Comparison of ENCODE assay signal across 8 cellular contexts in the genomic region with DNA sequence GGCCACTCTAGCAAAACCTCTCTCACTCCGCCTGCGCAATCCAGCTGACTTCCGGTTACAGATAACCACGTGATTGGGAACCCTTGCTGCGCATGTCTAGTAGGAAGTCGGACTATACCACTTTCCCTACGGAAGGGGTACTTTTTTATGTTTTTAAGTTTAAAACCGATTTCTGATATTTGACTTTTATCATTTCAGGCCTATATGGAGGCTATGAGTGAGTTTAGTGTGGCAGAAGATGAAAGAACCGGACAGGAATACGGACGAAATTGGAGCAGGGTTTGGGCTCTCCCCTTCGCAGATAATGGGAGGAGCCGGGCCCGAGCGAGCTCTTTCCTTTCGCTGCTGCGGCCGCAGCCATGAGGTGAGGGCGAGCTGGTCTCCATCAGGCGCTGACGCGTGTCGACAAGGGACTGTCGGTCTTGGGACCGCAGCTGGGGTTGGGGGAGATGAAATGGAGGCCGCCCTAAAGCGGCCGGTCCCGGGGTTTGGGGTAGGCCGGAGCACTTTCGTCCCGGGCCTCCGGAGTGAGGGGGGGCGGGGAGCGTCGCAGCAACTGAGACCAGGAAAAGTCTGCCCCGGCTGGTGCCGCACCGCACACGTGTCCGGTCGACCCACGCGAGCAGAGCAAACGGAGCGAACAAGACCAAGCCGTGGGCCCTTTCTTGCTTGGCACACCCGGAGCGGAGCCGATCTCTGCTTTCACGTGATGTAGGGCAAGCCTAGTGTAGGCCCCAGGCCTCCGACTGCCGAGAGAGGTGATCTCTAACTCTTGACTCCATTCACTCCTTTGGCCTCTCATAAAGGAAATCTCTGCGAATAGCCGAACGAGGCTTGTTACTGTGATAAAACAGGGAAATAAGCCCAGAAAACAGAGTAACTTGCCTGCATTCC. TPM values are rescaled to one million over a fixed set of nuclear protein-coding genes. Genes with fewer than 3 reads are reported as not detected.
DNase-seq lines count a peak whose midpoint lies in the region; ATAC-seq, FAIRE-seq and TF ChIP-seq lines count a peak whose summit lies in the region.

Gene RPL19 (plus strand): TSS at position 298 of the 894 bp plus-strand sequence. CDS start 62 bp downstream, at position 360.

- H3K27me3 Mint-ChIP-seq in T-helper 1 cell treated with Interleukin-12 subunit alpha and Interleukin-12 subunit beta and Interleukin-4 antibody, amounts not matched to agents 30 μg/mL and 1 μg/mL, for 36 hours (ENCODE audit: low read depth): no peaks in the 10 kb centered on the region

- TF ChIP-seq CTCF in upper lobe of left lung (IDR thresholded peaks at IDR 0.05): peak in 1 of 6 experiments; percentile 3

- intact Hi-C loops in left cardiac atrium (cut with DNase I): no loop called here
- intact Hi-C loops in posterior vena cava (cut with DNase I): loop anchor here (5.0 to 10.0 kb wide), 2 partner anchors 42 to 425 kb away; no protein-coding TSS in a partner anchor

- peak; percentile 91 for FAIRE-seq in GM12891 (lab: Jason Lieb, UNC)

- H3K4me3 ChIP-seq in upper lobe of left lung: peak within 1 kb of the TSS; percentile 57 to 97 (median 86)

- H3K36me3 Mint-ChIP-seq in T-helper 1 cell treated with Interleukin-12 subunit alpha and Interleukin-12 subunit beta and Interleukin-4 antibody, amounts not matched to agents 30 μg/mL and 1 μg/mL, for 36 hours (ENCODE audit: low read depth): peaks cover 45% of the 10 kb centered on the region

- no peak for TF ChIP-seq EP300 in upper lobe of left lung (IDR thresholded peaks at IDR 0.05)

- peaks cover 37 to 62% (median 50%) of the 10 kb centered on the region in 4 donors for H3K4me1 ChIP-seq in upper lobe of left lung

- ATAC-seq in HG02852 (IDR thresholded peaks at IDR 0.05; ENCODE audit: unreplicated experiment): peak; percentile 59
- peak; percentile 74 to 81 for ATAC-seq in left cardiac atrium
- ATAC-seq in upper lobe of left lung (ENCODE audit: low FRiP score in 2 of 2): peak; percentile 84 to 89

- peaks cover 48% of the 10 kb centered on the region for H3K4me1 Mint-ChIP-seq in T-helper 1 cell treated with Interleukin-12 subunit alpha and Interleukin-12 subunit beta and Interleukin-4 antibody, amounts not matched to agents 30 μg/mL and 1 μg/mL, for 36 hours (ENCODE audit: low read depth)

- no peaks in the 10 kb centered on the region for H3K9me3 Mint-ChIP-seq in T-helper 1 cell treated with Interleukin-12 subunit alpha and Interleukin-12 subunit beta and Interleukin-4 antibody, amounts not matched to agents 30 μg/mL and 1 μg/mL, for 36 hours

- WGBS in upper lobe of left lung, 2 donors: 0% methylated on average over 23 to 38 of the region's 56 CpGs

- H3K27me3 ChIP-seq in upper lobe of left lung: no peaks in the 10 kb centered on the region

- H3K36me3 ChIP-seq in upper lobe of left lung: peaks cover 38 to 41% (median 39%) of the 10 kb centered on the region in 4 donors

- H3K27ac Mint-ChIP-seq in T-helper 1 cell treated with Interleukin-12 subunit alpha and Interleukin-12 subunit beta and Interleukin-4 antibody, amounts not matched to agents 30 μg/mL and 1 μg/mL, for 36 hours: peak within 1 kb of the TSS; percentile 99

- H3K27ac ChIP-seq in upper lobe of left lung: peak within 1 kb of the TSS; percentile 95 to 99 (median 98)

- peak; percentile 99 for TF ChIP-seq POLR2A in GM12891 (IDR thresholded peaks at IDR 0.05; ENCODE audit: low read depth, low read length)
- peak; percentile 5 to 86 (median 71) for TF ChIP-seq POLR2A in upper lobe of left lung (IDR thresholded peaks at IDR 0.05)

- DNase-seq in GM12891 (ENCODE audit: insufficient read length, low spot score) (peak; percentile 88), NCI-H1694 treated with DMSO at 0.1 percent for 48 hours (lab: John Stamatoyannopoulos, UW) (peak; percentile 96), amniotic epithelial cell (ENCODE audit: low read depth) (peak; percentile 95), left cardiac atrium (peak; percentile 93), posterior vena cava (ENCODE audit: low spot score) (peak; percentile 96), upper lobe of left lung (peak; percentile 90)

- H3K4me3 Mint-ChIP-seq in T-helper 1 cell treated with Interleukin-12 subunit alpha and Interleukin-12 subunit beta and Interleukin-4 antibody, amounts not matched to agents 30 μg/mL and 1 μg/mL, for 36 hours: peak within 1 kb of the TSS; percentile 86

- H3K9me3 ChIP-seq in upper lobe of left lung: no peaks in the 10 kb centered on the region

TF ChIP-seq in GM12891, 5 proteins besides CTCF, POLR2A, EP300 and RAD21:
- TF ChIP-seq SPI1 (IDR thresholded peaks at IDR 0.05; ENCODE audit: low read depth, low read length): no peak
- peak; percentile 98 for TF ChIP-seq TAF1 (IDR thresholded peaks at IDR 0.05; ENCODE audit: low read depth, low read length)
- TF ChIP-seq PAX5 (IDR thresholded peaks at IDR 0.05; ENCODE audit: insufficient read depth, low read length, severe bottlenecking): no peak
- peak; percentile 79 for TF ChIP-seq POU2F2 (IDR thresholded peaks at IDR 0.05; ENCODE audit: low read depth, low read length)
- peak; percentile 99 for TF ChIP-seq POLR2AphosphoS5 (IDR thresholded peaks at IDR 0.05; ENCODE audit: low read depth, low read length)

RNA-seq across cellular contexts. Expression of gene RPL19, which starts in this region (rescaled TPM):
- 3,934 TPM for polyA plus RNA-seq in GM12891 (2012; ENCODE audit: low read depth, missing spikeins)
- 1,000 to 10,000 TPM; 1,055 to 1,074 TPM for total RNA-seq in left cardiac atrium
- total RNA-seq in posterior vena cava: 1,000 to 10,000 TPM; 1,084 to 1,135 TPM
- total RNA-seq in upper lobe of left lung: 1,000 to 10,000 TPM; 1,356 to 1,902 (median 1,599) TPM

Comparison
In these comparisons a context has a peak if more than half of its experiments do, and no peak if none do; other contexts are left out.
1. Peak in every context shown above with its lines: DNase-seq, ATAC-seq, H3K4me3 ChIP-seq and H3K27ac ChIP-seq.
2. intact Hi-C loops: an anchor here in posterior vena cava (5.0 to 10.0 kb wide); none called in left cardiac atrium.